ENCODE assay signal across 14 cellular contexts in the genomic region with DNA sequence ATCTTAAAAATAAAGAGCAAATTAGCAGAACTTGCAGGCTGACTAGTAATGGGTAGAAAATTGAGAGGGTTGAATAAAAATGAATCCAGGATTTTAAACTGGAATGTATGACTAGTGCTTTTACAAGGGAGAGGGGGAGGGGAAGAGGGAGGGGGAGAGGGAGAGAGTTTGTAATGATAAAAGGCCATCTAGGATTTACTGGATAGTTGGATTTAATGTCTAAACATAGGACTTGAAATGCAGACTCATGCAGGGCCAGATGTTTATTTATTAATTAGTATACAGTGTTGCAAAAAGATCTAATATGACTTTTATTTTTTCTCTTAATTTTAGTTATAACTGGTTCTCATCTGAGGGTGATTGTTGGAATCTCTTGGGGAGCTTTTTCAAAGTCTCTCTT.
"Had no signal": no experiment of that assay in that cellular context is flagged by ENCODE, and none has a peak within 500 bp of the region (broad histone marks: within the 10 kb centered on the region; RNA-seq: fewer than 3 reads in every experiment).

No MANE protein-coding gene starts in this region.

- H3K9me3 Mint-ChIP-seq: activated CD4-positive, alpha-beta memory T cell treated with anti-CD3 and anti-CD28 coated beads for 36 hours; nephron had no signal

- H3K27ac ChIP-seq: cardiac muscle cell, heart right ventricle, upper lobe of right lung had no signal

- DNase-seq: activated CD4-positive, alpha-beta memory T cell treated with anti-CD3 and anti-CD28 coated beads for 36 hours; activated CD4-positive, alpha-beta T cell treated with anti-CD3 and anti-CD28 coated beads for 1 hour; activated gamma-delta T cell; activated T-cell treated with anti-CD3 and anti-CD28 coated beads, Interleukin-2, amount 50 U/mL, for 48 hours; foreskin melanocyte; heart right ventricle; islet precursor cell; stimulated activated CD4-positive, alpha-beta T cell treated with anti-CD3 and anti-CD28 coated beads, Interleukin-4, amount 100 ng/mL, for 1 hour; stimulated activated CD8-positive, alpha-beta memory T cell treated with anti-CD3 and anti-CD28 coated beads, Interleukin-4, amount 100 ng/mL, for 48 hours; stimulated activated naive CD8-positive, alpha-beta T cell treated with anti-CD3 and anti-CD28 coated beads, Interleukin-15, Interleukin-2, amounts not matched to agents 100 U/mL and 50 U/mL, for 24 hours; upper lobe of right lung had no signal

- H3K9me3 ChIP-seq: heart right ventricle, upper lobe of right lung had no signal

- H3K4me3 Mint-ChIP-seq: activated CD4-positive, alpha-beta memory T cell treated with anti-CD3 and anti-CD28 coated beads for 36 hours; activated naive CD8-positive, alpha-beta T cell; nephron had no signal

- H3K27ac Mint-ChIP-seq: activated CD4-positive, alpha-beta memory T cell treated with anti-CD3 and anti-CD28 coated beads for 36 hours; activated naive CD8-positive, alpha-beta T cell had no signal

- H3K27me3 ChIP-seq: cardiac muscle cell, heart right ventricle, upper lobe of right lung had no signal

- H3K4me3 ChIP-seq: cardiac muscle cell, heart right ventricle, upper lobe of right lung had no signal

- H3K27me3 Mint-ChIP-seq: activated CD4-positive, alpha-beta memory T cell treated with anti-CD3 and anti-CD28 coated beads for 36 hours; activated naive CD8-positive, alpha-beta T cell had no signal
